ENCODE assay signal across 8 cellular contexts in the genomic region with DNA sequence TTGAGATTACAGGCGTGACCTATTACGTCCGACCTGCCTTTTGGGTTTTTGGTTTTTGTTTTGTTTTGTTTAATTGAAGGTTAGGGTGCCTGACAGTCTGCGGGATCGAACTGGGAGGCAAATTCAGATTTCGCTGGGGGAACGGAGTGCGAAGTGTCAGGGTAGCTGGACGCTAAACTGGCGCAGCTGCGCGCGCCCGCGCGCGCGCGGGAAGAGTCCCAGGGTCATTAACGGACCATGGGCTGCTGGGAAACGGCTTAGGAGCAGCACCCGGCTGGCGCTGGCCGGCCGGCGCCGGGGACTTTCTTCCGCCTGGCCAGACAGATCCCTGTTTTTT. TPM values are rescaled to one million over a fixed set of nuclear protein-coding genes. Genes with fewer than 3 reads are reported as not detected.
DNase-seq lines count a peak whose midpoint lies in the region; ATAC-seq lines count a peak whose summit lies in the region.

No MANE protein-coding gene starts in this region.

- H3K4me3 ChIP-seq in iPS-18a (ENCODE audit: low read length) (peak overlapping the region; percentile 95), skeletal muscle satellite cell (ENCODE audit: low read length) (peak overlapping the region; percentile 97)

- H3K27me3 ChIP-seq in iPS-18a (ENCODE audit: control insufficient read depth, insufficient read depth, low read length) (no peaks in the 10 kb centered on the region), skeletal muscle satellite cell (ENCODE audit: control insufficient read depth, insufficient read depth, low read length) (no peaks in the 10 kb centered on the region)

- in situ Hi-C loops in T47D (cut with HindIII; ENCODE audit: low pct_unique_long_range_greater_than_20kb, low sequenced_read_pairs), result no loop called here

- H3K27ac ChIP-seq in iPS-18a (ENCODE audit: low read length), result peak overlapping the region; percentile 91

- DNase-seq in CD1c-positive myeloid dendritic cell (ENCODE audit: extremely low spot score) (peak; percentile 80), NAMALWA (ENCODE audit: low spot score) (peak; percentile 82), SK-N-DZ (ENCODE audit: low spot score) (peak; percentile 92), T47D (ENCODE audit: low read depth in 1 of 2, low spot score in 1 of 2) (peak; percentile 83 to 95)

- ATAC-seq in GM21423 (IDR thresholded peaks at IDR 0.05; ENCODE audit: unreplicated experiment), result peak; percentile 27
- no peak for ATAC-seq in GM21360 (IDR thresholded peaks at IDR 0.05; ENCODE audit: unreplicated experiment)

- H3K4me1 ChIP-seq in iPS-18a (ENCODE audit: control insufficient read depth, low read depth, low read length) (no peaks in the 10 kb centered on the region), skeletal muscle satellite cell (ENCODE audit: control insufficient read depth, insufficient read depth, low read length) (peaks cover 34% of the 10 kb centered on the region)

- peak overlapping the region; percentile 95 for H3K4me2 ChIP-seq in skeletal muscle satellite cell (ENCODE audit: low read length)

- peak overlapping the region; percentile 94 for H3K9ac ChIP-seq in iPS-18a (ENCODE audit: low read length)
- H3K9ac ChIP-seq in skeletal muscle satellite cell (ENCODE audit: low read depth, low read length), result peak overlapping the region; percentile 99

- peaks cover 35% of the 10 kb centered on the region for H3K36me3 ChIP-seq in iPS-18a (ENCODE audit: control insufficient read depth, low read depth, low read length)
- peaks cover 34% of the 10 kb centered on the region for H3K36me3 ChIP-seq in skeletal muscle satellite cell (ENCODE audit: insufficient read depth, low read length)

- H3K9me3 ChIP-seq in iPS-18a (ENCODE audit: control insufficient read depth, low read depth, low read length) (no peaks in the 10 kb centered on the region), skeletal muscle satellite cell (replicated peaks; ENCODE audit: low read length) (no peaks in the 10 kb centered on the region)

RNA-seq across cellular contexts. Expression of a gene that starts 6.8 kb away (rescaled TPM):
- polyA plus RNA-seq in SK-N-DZ (2014; cell fraction: cytosol; rRNA removed), result 123 and 146 TPM in 2 replicates
- polyA plus RNA-seq in SK-N-DZ (2014; cell fraction: nucleus; rRNA removed), result 56.5 and 70.3 TPM in 2 replicates
- 104 and 107 TPM in 2 replicates for total RNA-seq in skeletal muscle satellite cell (2012; rRNA removed)

RNA-seq across cellular contexts. Expression of a gene that starts 19.0 kb away (rescaled TPM):
- 4.6 and 6.6 TPM in 2 replicates for polyA plus RNA-seq in SK-N-DZ (2014; cell fraction: cytosol; rRNA removed)
- 0.94 and 3.3 TPM in 2 replicates for polyA plus RNA-seq in SK-N-DZ (2014; cell fraction: nucleus; rRNA removed)
- 42.2 and 44.6 TPM in 2 replicates for total RNA-seq in skeletal muscle satellite cell (2012; rRNA removed)

RNA-seq across cellular contexts. Expression of a gene that starts 19.3 kb away (rescaled TPM):
- polyA plus RNA-seq in SK-N-DZ (2014; cell fraction: cytosol; rRNA removed), result 0.24 and 0.27 TPM in 2 replicates
- polyA plus RNA-seq in SK-N-DZ (2014; cell fraction: nucleus; rRNA removed), result 0.10 and 0.12 TPM in 2 replicates
- 0.44 and 0.76 TPM in 2 replicates for total RNA-seq in skeletal muscle satellite cell (2012; rRNA removed)

RNA-seq across cellular contexts. Expression of a gene that starts 27.6 kb away (rescaled TPM):
- polyA plus RNA-seq in SK-N-DZ (2014; cell fraction: cytosol; rRNA removed), result 189 and 213 TPM in 2 replicates
- 95.0 and 96.4 TPM in 2 replicates for polyA plus RNA-seq in SK-N-DZ (2014; cell fraction: nucleus; rRNA removed)
- 46.1 and 49.7 TPM in 2 replicates for total RNA-seq in skeletal muscle satellite cell (2012; rRNA removed)

RNA-seq across cellular contexts. Expression of a gene that starts 28.3 kb away (rescaled TPM):
- polyA plus RNA-seq in SK-N-DZ (2014; cell fraction: cytosol; rRNA removed), result 20.1 and 25.1 TPM in 2 replicates
- 20.6 and 22.0 TPM in 2 replicates for polyA plus RNA-seq in SK-N-DZ (2014; cell fraction: nucleus; rRNA removed)
- total RNA-seq in skeletal muscle satellite cell (2012; rRNA removed), result 37.8 and 58.8 TPM in 2 replicates
